ENCODE assay signal across 20 cellular contexts in the genomic region with DNA sequence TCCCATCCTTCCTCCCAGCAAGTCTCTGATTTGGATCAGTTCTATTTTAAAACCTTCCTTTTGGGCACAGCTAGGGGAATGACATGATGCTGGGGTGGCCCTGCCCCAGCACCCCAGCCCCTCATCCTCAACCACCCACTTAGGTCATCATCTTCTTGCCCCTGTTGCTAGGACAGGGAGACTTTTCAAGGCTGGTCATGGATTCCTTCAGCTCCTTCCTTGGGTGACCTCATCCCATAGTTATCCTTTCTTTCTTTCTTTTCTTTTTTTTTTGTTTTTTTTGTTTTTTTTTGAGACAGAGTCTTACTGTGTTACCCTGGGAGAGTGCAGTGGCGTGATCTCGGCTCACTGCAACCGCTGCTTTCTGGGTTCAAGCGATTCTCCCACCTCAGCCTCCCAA.
DNase-seq lines count a peak whose midpoint lies in the region; ATAC-seq and TF ChIP-seq lines count a peak whose summit lies in the region.
"Had no signal": no experiment of that assay in that cellular context is flagged by ENCODE, and none has a peak within 500 bp of the region (broad histone marks: within the 10 kb centered on the region; RNA-seq: fewer than 3 reads in every experiment).

No MANE protein-coding gene starts in this region.

- H3K27ac ChIP-seq in coronary artery, result no peak overlapping the region
- no peak overlapping the region for H3K27ac ChIP-seq in A673 (ENCODE audit: low read depth, low read length, poor library complexity, severe bottlenecking)

- WGBS in lower leg skin, 2 donors, result 93 to 94% methylated on average over 4 of the region's 4 CpGs

- H3K4me3 ChIP-seq in coronary artery (no peak overlapping the region), A673 (ENCODE audit: low read depth, low read length, poor library complexity, severe bottlenecking) (no peak overlapping the region), lower leg skin (ENCODE audit: low read depth, poor library complexity, severe bottlenecking) (no peak overlapping the region)

- DNase-seq in EH (ENCODE audit: low read depth), result peak; percentile 54
- peak; percentile 6 for DNase-seq in HFFc6
- DNase-seq in coronary artery (ENCODE audit: low spot score), result peak; percentile 43
- DNase-seq in stimulated activated naive B cell treated with anti-CD40 and anti-IgM and Interleukin-4, amounts not matched to agents 10 μg/mL and 1 μg/mL and 100 μg/mL, for 72 hours, result no peak
- no peak for DNase-seq in head of caudate nucleus
- DNase-seq in A673 (ENCODE audit: low spot score), result no peak
- DNase-seq in lower leg skin (ENCODE audit: low spot score in 2 of 2), result no peak
- DNase-seq: ACHN; BE2C; CD4-positive, alpha-beta T cell; GOT3; NCI-H1417; NCI-H1930; NCI-H2171; NCI-H446; NCI-H69; NK-92 treated with Interleukin-12 subunit alpha and Interleukin-12 subunit beta, amount 100 ng/mL, for 24 hours; OCI-M1; SIG-M5 had no signal

- H3K9me3 ChIP-seq in A673 (ENCODE audit: low read depth, low read length, poor library complexity, severe bottlenecking), result no peaks in the 10 kb centered on the region
- H3K9me3 ChIP-seq: BE2C had no signal

- no peak for TF ChIP-seq CTCF in HFFc6 (IDR thresholded peaks at IDR 0.05)
- TF ChIP-seq CTCF in coronary artery (IDR thresholded peaks at IDR 0.05), result no peak
- no peak for TF ChIP-seq CTCF in A673 (conservative IDR thresholded peaks at IDR 0.05; ENCODE audit: low read depth, low read length)
- no peak for TF ChIP-seq CTCF in lower leg skin (IDR thresholded peaks at IDR 0.05)

- peaks cover 11% of the 10 kb centered on the region for H3K27me3 Mint-ChIP-seq in HFFc6 (ENCODE audit: insufficient read depth)
- no peaks in the 10 kb centered on the region for H3K27me3 Mint-ChIP-seq in stimulated activated naive B cell treated with anti-CD40 and anti-IgM and Interleukin-4, amounts not matched to agents 10 μg/mL and 1 μg/mL and 100 μg/mL, for 72 hours
- H3K27me3 Mint-ChIP-seq: IgD-negative memory B cell had no signal

- peaks cover 25% of the 10 kb centered on the region for H3K4me1 Mint-ChIP-seq in HFFc6 (ENCODE audit: low read depth)
- H3K4me1 Mint-ChIP-seq in stimulated activated naive B cell treated with anti-CD40 and anti-IgM and Interleukin-4, amounts not matched to agents 10 μg/mL and 1 μg/mL and 100 μg/mL, for 72 hours, result peaks cover 12 to 16% of the 10 kb centered on the region in 2 donors

- no peak for ATAC-seq in stimulated activated naive B cell treated with anti-CD40 and anti-IgM and Interleukin-4, amounts not matched to agents 10 μg/mL and 1 μg/mL and 100 μg/mL, for 72 hours (replicated peaks)

- POLR2A ChIA-PET in A673 (lab: Charles Lee; ENCODE audit: low non-redundant PET), result interaction anchor here (0.6 kb wide), 1 partner anchor 73 kb away, joined by 6 read pairs; no protein-coding TSS in a partner anchor

- intact Hi-C loops in head of caudate nucleus (cut with DNase I), result no loop called here
- intact Hi-C loops in A673 (cut with micrococcal nuclease; ENCODE audit: unreplicated experiment), result no loop called here
- intact Hi-C loops in lower leg skin (cut with DNase I; ENCODE audit: low total_unique reads), result no loop called here

- TF ChIP-seq POLR2A in lower leg skin (IDR thresholded peaks at IDR 0.05), result no peak

- H3K27me3 ChIP-seq in A673 (replicated peaks; ENCODE audit: insufficient read depth, low read depth, low read length, poor library complexity), result no peaks in the 10 kb centered on the region
- H3K27me3 ChIP-seq: BE2C had no signal

- H3K36me3 ChIP-seq in A673 (ENCODE audit: insufficient read depth, low read length, poor library complexity, severe bottlenecking), result no peaks in the 10 kb centered on the region
- H3K36me3 ChIP-seq: BE2C had no signal

- no peaks in the 10 kb centered on the region for H3K36me3 Mint-ChIP-seq in HFFc6 (ENCODE audit: low read depth)
- H3K36me3 Mint-ChIP-seq in stimulated activated naive B cell treated with anti-CD40 and anti-IgM and Interleukin-4, amounts not matched to agents 10 μg/mL and 1 μg/mL and 100 μg/mL, for 72 hours, result peaks cover 33 to 63% of the 10 kb centered on the region in 2 donors

- no peak overlapping the region; the same call in 1 of the 2 replicates for H3K4me3 Mint-ChIP-seq in HFFc6
- H3K4me3 Mint-ChIP-seq in stimulated activated naive B cell treated with anti-CD40 and anti-IgM and Interleukin-4, amounts not matched to agents 10 μg/mL and 1 μg/mL and 100 μg/mL, for 72 hours, result peak overlapping the region in 1 of 2 donors; percentile 62
- H3K4me3 Mint-ChIP-seq: CD4-positive, alpha-beta T cell had no signal

- H3K4me1 ChIP-seq in A673 (ENCODE audit: insufficient read depth, low read length, poor library complexity, severe bottlenecking), result no peaks in the 10 kb centered on the region
- H3K4me1 ChIP-seq: BE2C had no signal

- no TSS peak for BruUV-seq in A673 (replicated peaks; lab: Mats Ljungman, UMichigan)

- CTCF ChIA-PET in A673 (lab: Charles Lee), result no interaction called here

- no peaks in the 10 kb centered on the region for H3K9me3 Mint-ChIP-seq in HFFc6
- no peaks in the 10 kb centered on the region for H3K9me3 Mint-ChIP-seq in stimulated activated naive B cell treated with anti-CD40 and anti-IgM and Interleukin-4, amounts not matched to agents 10 μg/mL and 1 μg/mL and 100 μg/mL, for 72 hours
- H3K9me3 Mint-ChIP-seq: CD4-positive, alpha-beta T cell; IgD-negative memory B cell had no signal

- peak overlapping the region; percentile 79 for H3K27ac Mint-ChIP-seq in HFFc6
- H3K27ac Mint-ChIP-seq in stimulated activated naive B cell treated with anti-CD40 and anti-IgM and Interleukin-4, amounts not matched to agents 10 μg/mL and 1 μg/mL and 100 μg/mL, for 72 hours, result peak overlapping the region; percentile 94
- H3K27ac Mint-ChIP-seq: CD4-positive, alpha-beta T cell had no signal

Comparison
In these comparisons a context has a peak if more than half of its experiments do, and no peak if none do; other contexts are left out.
1. DNase-seq: peak in EH (single experiment), HFFc6 (single experiment) and coronary artery (single experiment); none in stimulated activated naive B cell treated with anti-CD40 and anti-IgM and Interleukin-4, amounts not matched to agents 10 μg/mL and 1 μg/mL and 100 μg/mL, for 72 hours (single experiment), head of caudate nucleus (0 of 42), A673 (single experiment) and lower leg skin (0 of 2).